ENCODE assay signal across 9 cellular contexts in the genomic region with DNA sequence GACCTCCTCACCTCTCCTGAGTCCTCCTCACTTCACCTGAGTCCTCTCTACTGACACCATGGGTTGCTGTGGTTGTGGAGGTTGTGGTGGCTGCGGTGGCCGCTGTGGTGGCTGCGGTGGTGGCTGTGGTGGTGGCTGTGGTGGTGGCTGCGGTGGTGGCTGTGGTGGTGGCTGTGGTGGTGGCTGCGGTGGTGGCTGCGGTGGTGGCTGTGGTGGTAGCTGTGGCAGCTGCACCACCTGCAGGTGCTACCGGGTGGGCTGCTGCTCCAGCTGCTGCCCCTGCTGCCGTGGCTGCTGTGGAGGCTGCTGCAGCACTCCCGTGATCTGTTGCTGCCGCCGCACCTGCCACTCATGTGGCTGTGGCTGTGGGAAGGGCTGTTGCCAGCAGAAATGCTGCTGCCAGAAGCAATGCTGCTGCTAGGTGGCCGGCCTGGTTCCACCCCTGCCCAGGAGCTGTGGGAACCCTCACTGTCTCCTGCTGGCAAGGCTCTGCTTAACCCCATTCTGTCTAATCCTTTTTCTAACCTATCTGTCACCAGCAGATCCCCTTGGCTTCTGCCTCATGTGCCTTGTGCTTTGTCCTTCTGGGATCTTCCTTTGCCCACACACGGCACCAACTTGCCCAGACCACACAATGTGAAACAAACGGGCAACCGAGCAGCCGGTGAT. TPM values are rescaled to one million over a fixed set of nuclear protein-coding genes. Genes with fewer than 3 reads are reported as not detected.
"Had no signal": no experiment of that assay in that cellular context is flagged by ENCODE, and none has a peak within 500 bp of the region (broad histone marks: within the 10 kb centered on the region; RNA-seq: fewer than 3 reads in every experiment).

A gene with protein sequence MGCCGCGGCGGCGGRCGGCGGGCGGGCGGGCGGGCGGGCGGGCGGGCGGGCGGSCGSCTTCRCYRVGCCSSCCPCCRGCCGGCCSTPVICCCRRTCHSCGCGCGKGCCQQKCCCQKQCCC (plus strand): TSS at position 59 of the 669 bp plus-strand sequence. CDS start 0 bp downstream, at position 59.

RNA-seq across cellular contexts. Expression of the gene that starts here (rescaled TPM):
- total RNA-seq: activated CD4-positive, alpha-beta memory T cell treated with anti-CD3 and anti-CD28 coated beads, Interleukin-2, amount 10 ng/mL, durations not matched to agents 7 days and 5 days; activated CD8-positive, alpha-beta memory T cell treated with anti-CD3 and anti-CD28 coated beads, Interleukin-2, amount 10 ng/mL, durations not matched to agents 7 days and 5 days; aorta; cardiac muscle cell; MCF 10A; Peyer's patch; SJSA1; T-cell; T-helper 17 cell had no signal
- polyA plus RNA-seq: aorta, cardiac muscle cell had no signal
